In genomic region chr6:79335133-79335674, GRCh38 we compare ENCODE assay signal across 12 cellular contexts.
DNase-seq lines count a peak whose midpoint lies in the region; ATAC-seq and TF ChIP-seq lines count a peak whose summit lies in the region.
"Had no signal": no experiment of that assay in that cellular context is flagged by ENCODE, and none has a peak within 500 bp of the region (broad histone marks: within the 10 kb centered on the region; RNA-seq: fewer than 3 reads in every experiment).

No MANE protein-coding gene starts in this region.

- no peaks in the 10 kb centered on the region for H3K27me3 ChIP-seq in OCI-LY3 (ENCODE audit: low read depth, low read length)

- peak overlapping the region; percentile 29; the same call in 1 of the 2 replicates for H3K9ac ChIP-seq in OCI-LY3 (ENCODE audit: low read length)

- H3K9me3 ChIP-seq in OCI-LY3 (ENCODE audit: insufficient read depth, low read length), result no peaks in the 10 kb centered on the region

- no peaks in the 10 kb centered on the region for H4K20me1 ChIP-seq in OCI-LY3 (ENCODE audit: insufficient read depth, low read length)

- H3K4me2 ChIP-seq in OCI-LY3 (ENCODE audit: low read length), result peak overlapping the region; percentile 65

- H2AFZ ChIP-seq in OCI-LY3 (ENCODE audit: low read depth, low read length), result no peak overlapping the region

- no peaks in the 10 kb centered on the region for H3K79me2 ChIP-seq in OCI-LY3 (ENCODE audit: low read length)

- H3K4me1 ChIP-seq in OCI-LY3 (ENCODE audit: low read length), result peaks cover 41% of the 10 kb centered on the region

- peaks cover 4% of the 10 kb centered on the region for H3K36me3 ChIP-seq in OCI-LY3 (replicated peaks; ENCODE audit: low read depth, low read length)

- DNase-seq in dermis blood vessel endothelial cell, result no peak
- no peak for DNase-seq in activated gamma-delta T cell (lab: John Stamatoyannopoulos, UW)
- no peak for DNase-seq in hepatic stellate cell (ENCODE audit: low spot score)
- no peak for DNase-seq in HPDE6-E6E7 (ENCODE audit: extremely low spot score)
- DNase-seq: CD8-positive, alpha-beta memory T cell; NCI-H1105; stimulated activated CD4-positive, alpha-beta T cell treated with anti-CD3 and anti-CD28 coated beads, Interleukin-1b, Interleukin-23, amount 100 ng/mL, for 48 hours had no signal

- H3K4me3 ChIP-seq in OCI-LY3 (ENCODE audit: low read length), result peak overlapping the region; percentile 41

- peak; percentile 88 for ATAC-seq in GM18499 (IDR thresholded peaks at IDR 0.05; ENCODE audit: insufficient read depth, unreplicated experiment)
- ATAC-seq in GM19452 (IDR thresholded peaks at IDR 0.05; ENCODE audit: unreplicated experiment), result peak; percentile 88
- ATAC-seq in HG02943 (IDR thresholded peaks at IDR 0.05; ENCODE audit: low read depth, unreplicated experiment), result peak; percentile 74

- no peak for TF ChIP-seq CTCF in OCI-LY3 (IDR thresholded peaks at IDR 0.05; ENCODE audit: low read depth, low read length)

- peak overlapping the region; percentile 67 for H3K27ac ChIP-seq in OCI-LY3 (ENCODE audit: low read length)
- H3K27ac ChIP-seq: RWPE1 had no signal
